Comparison of ENCODE assay signal across 19 cellular contexts in genomic region chr6:89487864-89488263, GRCh38.
DNase-seq lines count a peak whose midpoint lies in the region; ATAC-seq lines count a peak whose summit lies in the region.
"Had no signal": no experiment of that assay in that cellular context is flagged by ENCODE, and none has a peak within 500 bp of the region (broad histone marks: within the 10 kb centered on the region; RNA-seq: fewer than 3 reads in every experiment).

No MANE protein-coding gene starts in this region.

- no peaks in the 10 kb centered on the region for H3K9me3 Mint-ChIP-seq in activated naive CD8-positive, alpha-beta T cell treated with anti-CD3 and anti-CD28 coated beads, Interleukin-2, amount 50 U/mL, for 24 hours
- H3K9me3 Mint-ChIP-seq: activated CD4-positive, alpha-beta T cell treated with anti-CD3 and anti-CD28 coated beads, Interleukin-2, amount 10 ng/mL, durations not matched to agents 24 days and 14 days; CD4-positive, CD25-positive, alpha-beta regulatory T cell; neural progenitor cell had no signal

- no peaks in the 10 kb centered on the region for H3K36me3 Mint-ChIP-seq in activated naive CD8-positive, alpha-beta T cell treated with anti-CD3 and anti-CD28 coated beads, Interleukin-2, amount 50 U/mL, for 24 hours (ENCODE audit: low read depth)
- H3K36me3 Mint-ChIP-seq: CD4-positive, CD25-positive, alpha-beta regulatory T cell had no signal

- DNase-seq in COLO668 (lab: John Stamatoyannopoulos, UW; ENCODE audit: unreplicated experiment) (peak; percentile 73), DMS153 treated with DMSO at 0.1 percent for 48 hours (lab: John Stamatoyannopoulos, UW; ENCODE audit: unreplicated experiment) (peak; percentile 45), NCI-H2171 (lab: John Stamatoyannopoulos, UW) (peak; percentile 26), SW480 (ENCODE audit: low spot score) (no peak)
- DNase-seq in activated naive CD8-positive, alpha-beta T cell treated with anti-CD3 and anti-CD28 coated beads, Interleukin-2, amount 50 U/mL, for 24 hours, result no peak
- DNase-seq: activated CD4-positive, alpha-beta T cell treated with anti-CD3 and anti-CD28 coated beads, Interleukin-2, amount 10 ng/mL, durations not matched to agents 24 days and 14 days; activated effector memory CD4-positive, alpha-beta T cell treated with Interleukin-2 at 50 U/mL for 16 hours; body of pancreas; CD4-positive, CD25-positive, alpha-beta regulatory T cell; DND-41; MV-4-11; NCI-H1930; stimulated activated naive CD4-positive, alpha-beta T cell; T-helper 1 cell; thyroid gland had no signal

- no peak overlapping the region for H3K27ac Mint-ChIP-seq in activated naive CD8-positive, alpha-beta T cell treated with anti-CD3 and anti-CD28 coated beads, Interleukin-2, amount 50 U/mL, for 24 hours
- H3K27ac Mint-ChIP-seq: activated CD4-positive, alpha-beta T cell treated with anti-CD3 and anti-CD28 coated beads, Interleukin-2, amount 10 ng/mL, durations not matched to agents 24 days and 14 days; CD4-positive, CD25-positive, alpha-beta regulatory T cell; neural progenitor cell; progenitor cell of endocrine pancreas had no signal

- peak; percentile 71 for ATAC-seq in activated naive CD8-positive, alpha-beta T cell treated with anti-CD3 and anti-CD28 coated beads, Interleukin-2, amount 50 U/mL, for 24 hours
- ATAC-seq in GM18909 (IDR thresholded peaks at IDR 0.05; ENCODE audit: poor library complexity, unreplicated experiment) (no peak), HG03354 (IDR thresholded peaks at IDR 0.05; ENCODE audit: poor library complexity, severe bottlenecking, unreplicated experiment) (no peak)
- ATAC-seq: body of pancreas had no signal

- no peaks in the 10 kb centered on the region for H3K4me1 Mint-ChIP-seq in activated naive CD8-positive, alpha-beta T cell treated with anti-CD3 and anti-CD28 coated beads, Interleukin-2, amount 50 U/mL, for 24 hours
- H3K4me1 Mint-ChIP-seq: activated CD4-positive, alpha-beta T cell treated with anti-CD3 and anti-CD28 coated beads, Interleukin-2, amount 10 ng/mL, durations not matched to agents 24 days and 14 days; CD4-positive, CD25-positive, alpha-beta regulatory T cell had no signal

- no peaks in the 10 kb centered on the region for H3K27me3 Mint-ChIP-seq in activated naive CD8-positive, alpha-beta T cell treated with anti-CD3 and anti-CD28 coated beads, Interleukin-2, amount 50 U/mL, for 24 hours
- H3K27me3 Mint-ChIP-seq: progenitor cell of endocrine pancreas had no signal

- no peak overlapping the region for H3K4me3 Mint-ChIP-seq in activated naive CD8-positive, alpha-beta T cell treated with anti-CD3 and anti-CD28 coated beads, Interleukin-2, amount 50 U/mL, for 24 hours
- H3K4me3 Mint-ChIP-seq: activated CD4-positive, alpha-beta T cell treated with anti-CD3 and anti-CD28 coated beads, Interleukin-2, amount 10 ng/mL, durations not matched to agents 24 days and 14 days; CD4-positive, CD25-positive, alpha-beta regulatory T cell; neural progenitor cell had no signal

Comparison
In these comparisons a context has a peak if more than half of its experiments do, and no peak if none do; other contexts are left out.
1. DNase-seq: peak in COLO668 (single experiment), DMS153 treated with DMSO at 0.1 percent for 48 hours (single experiment) and NCI-H2171 (single experiment); none in activated naive CD8-positive, alpha-beta T cell treated with anti-CD3 and anti-CD28 coated beads, Interleukin-2, amount 50 U/mL, for 24 hours (single experiment) and SW480 (single experiment).